In the genomic region with DNA sequence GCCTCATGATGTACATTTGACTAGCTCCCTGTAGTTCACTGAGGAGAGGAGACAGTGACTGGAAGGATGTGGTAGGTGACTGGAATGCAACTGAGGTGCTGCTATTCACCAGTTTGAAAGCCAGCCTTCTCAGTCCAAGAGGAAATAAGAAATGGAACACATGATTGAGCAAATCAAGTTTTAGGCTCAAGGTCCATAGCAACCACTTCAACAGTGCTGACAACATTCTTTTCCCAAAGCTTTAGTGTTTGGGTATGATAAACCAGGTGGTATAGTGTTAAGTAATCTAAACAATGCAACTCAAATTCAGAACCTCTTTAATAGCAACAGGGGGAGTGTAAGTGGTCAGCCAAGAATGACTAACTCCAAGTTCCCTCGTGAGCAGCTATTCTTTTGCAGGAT, we compare ENCODE assay signal across 11 cellular contexts. TPM values are rescaled to one million over a fixed set of nuclear protein-coding genes. Genes with fewer than 3 reads are reported as not detected.
DNase-seq lines count a peak whose midpoint lies in the region; ATAC-seq and TF ChIP-seq lines count a peak whose summit lies in the region.
"Had no signal": no experiment of that assay in that cellular context is flagged by ENCODE, and none has a peak within 500 bp of the region (broad histone marks: within the 10 kb centered on the region; RNA-seq: fewer than 3 reads in every experiment).

No MANE protein-coding gene starts in this region.

- 6 to 17% methylated on average over 1 of the region's 1 CpG for WGBS in tibial nerve, 2 donors

- peaks cover 57% of the 10 kb centered on the region for H3K4me1 ChIP-seq in Loucy (ENCODE audit: insufficient read depth, low read length, poor library complexity, severe bottlenecking)
- peaks cover 0 to 24% (median 15%) of the 10 kb centered on the region in 4 donors for H3K4me1 ChIP-seq in tibial nerve
- H3K4me1 ChIP-seq in neural progenitor cell = no peaks in the 10 kb centered on the region
- no peaks in the 10 kb centered on the region for H3K4me1 ChIP-seq in CD8-positive, alpha-beta memory T cell (ENCODE audit: insufficient read depth, low read length)

- H3K4me2 ChIP-seq in Loucy (ENCODE audit: low read depth, low read length, poor library complexity, severe bottlenecking) (peak overlapping the region; percentile 25), neural progenitor cell (no peak overlapping the region)

- no peaks in the 10 kb centered on the region for H3K27me3 Mint-ChIP-seq in stimulated activated naive B cell treated with anti-CD40 and anti-IgM and Interleukin-4, amounts not matched to agents 10 μg/mL and 1 μg/mL and 100 μg/mL, for 72 hours
- H3K27me3 Mint-ChIP-seq in neural progenitor cell (ENCODE audit: insufficient read depth, low read depth) = no peaks in the 10 kb centered on the region
- no peaks in the 10 kb centered on the region for H3K27me3 Mint-ChIP-seq in CD8-positive, alpha-beta memory T cell

- peaks cover 53% of the 10 kb centered on the region; the same call in 1 of the 2 replicates for H3K79me2 ChIP-seq in Loucy (ENCODE audit: insufficient read depth, low read length)
- no peaks in the 10 kb centered on the region for H3K79me2 ChIP-seq in neural progenitor cell (ENCODE audit: low read depth)

- no peak for TF ChIP-seq POLR2A in tibial nerve (IDR thresholded peaks at IDR 0.05)

- H3K9me3 ChIP-seq in Loucy (ENCODE audit: insufficient read depth, low read depth, low read length) = no peaks in the 10 kb centered on the region
- H3K9me3 ChIP-seq in tibial nerve = no peaks in the 10 kb centered on the region
- H3K9me3 ChIP-seq in neural progenitor cell (ENCODE audit: low read depth) = no peaks in the 10 kb centered on the region
- H3K9me3 ChIP-seq in CD8-positive, alpha-beta memory T cell (ENCODE audit: low read length) = no peaks in the 10 kb centered on the region

- H3K4me3 ChIP-seq in Loucy (ENCODE audit: low read length, poor library complexity, severe bottlenecking) (no peak overlapping the region), cardiac fibroblast (replicated peaks in 1 of 2; ENCODE audit: low read depth in 2 of 2, low read length in 2 of 2) (no peak overlapping the region), tibial nerve (no peak overlapping the region), neural progenitor cell (no peak overlapping the region)
- no peak overlapping the region for H3K4me3 ChIP-seq in CD8-positive, alpha-beta memory T cell (ENCODE audit: low read length)
- H3K4me3 ChIP-seq: GM12878 had no signal

- DNase-seq in cardiac fibroblast (ENCODE audit: low read depth in 2 of 2) (peak; percentile 90 to 95), tibial nerve (ENCODE audit: low spot score in 2 of 2) (no peak), neural progenitor cell (ENCODE audit: low spot score) (no peak)
- no peak for DNase-seq in stimulated activated naive B cell treated with anti-CD40 and anti-IgM and Interleukin-4, amounts not matched to agents 10 μg/mL and 1 μg/mL and 100 μg/mL, for 72 hours
- DNase-seq in activated effector memory CD4-positive, alpha-beta T cell treated with anti-CD3 and anti-CD28 coated beads, Interleukin-2, amount 50 U/mL, for 16 hours = no peak
- DNase-seq in CD8-positive, alpha-beta memory T cell = no peak
- DNase-seq: NCI-H1436; stimulated activated CD4-positive, alpha-beta T cell treated with anti-CD3 and anti-CD28 coated beads, Interleukin-1b, Interleukin-23, amount 100 ng/mL, for 48 hours had no signal

- no peak for TF ChIP-seq EP300 in tibial nerve (IDR thresholded peaks at IDR 0.05)

- peaks cover 28 to 40% of the 10 kb centered on the region in 2 donors for H3K4me1 Mint-ChIP-seq in stimulated activated naive B cell treated with anti-CD40 and anti-IgM and Interleukin-4, amounts not matched to agents 10 μg/mL and 1 μg/mL and 100 μg/mL, for 72 hours
- peaks cover 6% of the 10 kb centered on the region for H3K4me1 Mint-ChIP-seq in neural progenitor cell
- H3K4me1 Mint-ChIP-seq in CD8-positive, alpha-beta memory T cell = no peaks in the 10 kb centered on the region

- TF ChIP-seq CTCF in Loucy (conservative IDR thresholded peaks at IDR 0.05; ENCODE audit: low read length) = no peak
- TF ChIP-seq CTCF in cardiac fibroblast (IDR thresholded peaks at IDR 0.05; ENCODE audit: low read depth, low read length) = no peak
- TF ChIP-seq CTCF in tibial nerve (IDR thresholded peaks at IDR 0.05) = no peak
- TF ChIP-seq CTCF in neural progenitor cell (IDR thresholded peaks at IDR 0.05) = no peak

- no peaks in the 10 kb centered on the region for H4K20me1 ChIP-seq in Loucy (ENCODE audit: insufficient read depth, low read length, poor library complexity, severe bottlenecking)
- no peaks in the 10 kb centered on the region for H4K20me1 ChIP-seq in neural progenitor cell (ENCODE audit: low read depth)

- CTCF ChIA-PET in CD8-positive, alpha-beta memory T cell (lab: Charles Lee) = no interaction called here

- ATAC-seq in stimulated activated naive B cell treated with anti-CD40 and anti-IgM and Interleukin-4, amounts not matched to agents 10 μg/mL and 1 μg/mL and 100 μg/mL, for 72 hours (replicated peaks) = no peak
- ATAC-seq: GM12878 had no signal

- no peaks in the 10 kb centered on the region for H3K9me2 ChIP-seq in Loucy (replicated peaks; ENCODE audit: low read depth, low read length)

- no peak overlapping the region for H3K9ac ChIP-seq in Loucy (ENCODE audit: low read depth, low read length, poor library complexity, severe bottlenecking)
- H3K9ac ChIP-seq in neural progenitor cell = no peak overlapping the region

- H3F3A ChIP-seq in Loucy (ENCODE audit: low read depth) (no peaks in the 10 kb centered on the region), neural progenitor cell (ENCODE audit: low read depth) (no peaks in the 10 kb centered on the region)

- peaks cover 0 to 3% of the 10 kb centered on the region in 2 donors for H3K9me3 Mint-ChIP-seq in stimulated activated naive B cell treated with anti-CD40 and anti-IgM and Interleukin-4, amounts not matched to agents 10 μg/mL and 1 μg/mL and 100 μg/mL, for 72 hours
- no peaks in the 10 kb centered on the region for H3K9me3 Mint-ChIP-seq in neural progenitor cell
- H3K9me3 Mint-ChIP-seq in CD8-positive, alpha-beta memory T cell = no peaks in the 10 kb centered on the region

- no peak overlapping the region for H3K27ac Mint-ChIP-seq in stimulated activated naive B cell treated with anti-CD40 and anti-IgM and Interleukin-4, amounts not matched to agents 10 μg/mL and 1 μg/mL and 100 μg/mL, for 72 hours
- H3K27ac Mint-ChIP-seq in neural progenitor cell = no peak overlapping the region
- H3K27ac Mint-ChIP-seq in CD8-positive, alpha-beta memory T cell = no peak overlapping the region

- H3K4me3 Mint-ChIP-seq in stimulated activated naive B cell treated with anti-CD40 and anti-IgM and Interleukin-4, amounts not matched to agents 10 μg/mL and 1 μg/mL and 100 μg/mL, for 72 hours = no peak overlapping the region
- H3K4me3 Mint-ChIP-seq in neural progenitor cell = no peak overlapping the region
- H3K4me3 Mint-ChIP-seq in CD8-positive, alpha-beta memory T cell = no peak overlapping the region

- H3K36me3 ChIP-seq in Loucy (ENCODE audit: insufficient read depth, low read length) (no peaks in the 10 kb centered on the region), tibial nerve (no peaks in the 10 kb centered on the region), neural progenitor cell (no peaks in the 10 kb centered on the region)
- no peaks in the 10 kb centered on the region for H3K36me3 ChIP-seq in CD8-positive, alpha-beta memory T cell (ENCODE audit: insufficient read depth, low read length)

- H3K27ac ChIP-seq in layer of hippocampus (ENCODE audit: low read depth, low read length) (peak overlapping the region; percentile 21), tibial nerve (peak overlapping the region in 3 of 4 donors; percentile 27 to 67 (median 59)), neural progenitor cell (no peak overlapping the region)
- no peak overlapping the region for H3K27ac ChIP-seq in CD8-positive, alpha-beta memory T cell (ENCODE audit: low read depth, low read length)

- H2AFZ ChIP-seq in Loucy (ENCODE audit: low read length) (no peak overlapping the region), neural progenitor cell (replicated peaks) (no peak overlapping the region)

- H3K36me3 Mint-ChIP-seq in stimulated activated naive B cell treated with anti-CD40 and anti-IgM and Interleukin-4, amounts not matched to agents 10 μg/mL and 1 μg/mL and 100 μg/mL, for 72 hours = peaks cover 15 to 17% of the 10 kb centered on the region in 2 donors
- no peaks in the 10 kb centered on the region for H3K36me3 Mint-ChIP-seq in neural progenitor cell
- H3K36me3 Mint-ChIP-seq in CD8-positive, alpha-beta memory T cell = peaks cover 0 to 3% (median 0%) of the 10 kb centered on the region in 3 donors

- POLR2A ChIA-PET in CD8-positive, alpha-beta memory T cell (lab: Charles Lee) = interaction anchor here (0.6 kb wide), 1 partner anchor 125 kb away, joined by 3 read pairs; no protein-coding TSS in a partner anchor

- no peaks in the 10 kb centered on the region for H3K27me3 ChIP-seq in Loucy (ENCODE audit: insufficient read depth, low read length, poor library complexity, severe bottlenecking)
- no peaks in the 10 kb centered on the region for H3K27me3 ChIP-seq in layer of hippocampus (ENCODE audit: control insufficient read depth, insufficient read depth, low read length)
- no peaks in the 10 kb centered on the region for H3K27me3 ChIP-seq in tibial nerve
- no peaks in the 10 kb centered on the region for H3K27me3 ChIP-seq in neural progenitor cell
- H3K27me3 ChIP-seq in CD8-positive, alpha-beta memory T cell (ENCODE audit: insufficient read depth, low read length, poor library complexity, severe bottlenecking) = no peaks in the 10 kb centered on the region

RNA-seq across cellular contexts. Expression of a gene that starts 9.2 kb away (rescaled TPM):
- 10 to 100 TPM; 47.1 to 58.6 (median 50.7) TPM for total RNA-seq in tibial nerve
- 5.2 and 6.8 TPM in 2 replicates for total RNA-seq in neural progenitor cell (ENCODE audit: low replicate concordance)
- 10 to 100 TPM; 12.7 to 15.3 TPM for total RNA-seq in CD8-positive, alpha-beta memory T cell
- polyA plus RNA-seq in CD8-positive, alpha-beta memory T cell = 12.1 TPM

RNA-seq across cellular contexts. Expression of a gene that starts 32.3 kb away (rescaled TPM):
- total RNA-seq in tibial nerve (10 to 100 TPM; 24.5 to 64.8 (median 36.5) TPM), neural progenitor cell (ENCODE audit: low replicate concordance) (2.8 and 8.9 TPM in 2 replicates)
- under 1 TPM; 0.46 to 0.53 TPM for total RNA-seq in CD8-positive, alpha-beta memory T cell
- polyA plus RNA-seq in CD8-positive, alpha-beta memory T cell = not detected

RNA-seq across cellular contexts. Expression of a gene that starts 58.3 kb away (rescaled TPM):
- 10 to 100 TPM in 3 of 4 donors, 1 to 10 TPM in 1; 1.8 to 84.6 (median 32.9) TPM for total RNA-seq in tibial nerve
- 3.5 and 9.0 TPM in 2 replicates for total RNA-seq in neural progenitor cell (ENCODE audit: low replicate concordance)
- not detected for total RNA-seq in CD8-positive, alpha-beta memory T cell
- polyA plus RNA-seq in CD8-positive, alpha-beta memory T cell = not detected
- total RNA-seq: GM12878 had no signal
- polyA plus RNA-seq: GM12878 had no signal

Comparison
In these comparisons a context has a peak if more than half of its experiments do, and no peak if none do; other contexts are left out.
1. DNase-seq: peak in cardiac fibroblast (2 of 2); none in tibial nerve (0 of 2), stimulated activated naive B cell treated with anti-CD40 and anti-IgM and Interleukin-4, amounts not matched to agents 10 μg/mL and 1 μg/mL and 100 μg/mL, for 72 hours (single experiment), neural progenitor cell (single experiment), activated effector memory CD4-positive, alpha-beta T cell treated with anti-CD3 and anti-CD28 coated beads, Interleukin-2, amount 50 U/mL, for 16 hours (single experiment) and CD8-positive, alpha-beta memory T cell (0 of 5).
2. H3K27ac ChIP-seq: peak in layer of hippocampus (single experiment) and tibial nerve (3 of 4); none in neural progenitor cell (single experiment) and CD8-positive, alpha-beta memory T cell (single experiment).